8 cellular contexts compared by ENCODE assay signal in the genomic region with DNA sequence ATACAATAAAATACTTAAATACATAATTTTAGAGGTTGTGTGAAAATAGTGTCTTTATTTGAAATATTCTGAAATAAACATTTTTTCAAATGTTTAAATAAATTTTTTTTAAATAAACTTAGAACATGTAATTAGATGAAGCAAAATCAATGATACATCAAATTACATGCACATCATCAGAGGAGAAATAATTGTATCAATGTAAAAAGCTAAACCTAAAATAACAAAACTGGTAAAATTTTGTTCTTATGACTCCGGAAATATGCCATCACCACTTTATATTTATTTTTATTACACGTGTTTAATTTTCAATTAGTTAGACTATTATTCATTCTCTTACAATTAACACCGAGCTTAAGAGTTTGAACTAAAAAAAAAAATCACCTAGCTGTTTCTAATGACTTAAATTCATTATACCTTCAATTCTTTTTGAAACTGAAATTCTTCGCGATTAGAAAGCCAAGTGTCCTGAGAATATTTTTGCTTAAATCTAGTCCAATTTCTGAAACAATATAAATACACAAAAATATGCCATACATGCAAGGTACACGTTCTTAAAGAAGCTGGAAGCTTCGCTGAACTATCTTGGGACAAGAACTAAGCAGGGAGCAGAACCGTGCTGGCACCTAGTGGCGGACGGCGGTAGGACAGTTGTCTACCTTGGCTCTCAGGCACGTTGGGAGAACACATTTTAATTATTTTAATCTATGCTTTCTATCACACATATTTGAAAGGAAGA.
DNase-seq lines count a peak whose midpoint lies in the region; ATAC-seq and TF ChIP-seq lines count a peak whose summit lies in the region.

No MANE protein-coding gene starts in this region.

- intact Hi-C loops in CD4-positive, alpha-beta T cell (cut with DNase I, micrococcal nuclease), result loop anchor here (5.0 to 10.0 kb wide), 2 partner anchors 1057 to 1060 kb away; no protein-coding TSS in a partner anchor
- intact Hi-C loops in dorsolateral prefrontal cortex (cut with DNase I), result no loop called here

- H3K27ac ChIP-seq in CD4-positive, alpha-beta T cell (ENCODE audit: low read depth, low read length), result no peak overlapping the region
- H3K27ac ChIP-seq in dorsolateral prefrontal cortex (no peak overlapping the region), lung (ENCODE audit: low read depth in 1 of 2, low read length in 1 of 2) (no peak overlapping the region)

- H3K9me3 ChIP-seq in CD4-positive, alpha-beta T cell (ENCODE audit: control insufficient read depth, low read length), result no peaks in the 10 kb centered on the region
- no peaks in the 10 kb centered on the region for H3K9me3 ChIP-seq in lung (ENCODE audit: control insufficient read depth in 2 of 2, insufficient read depth in 1 of 2, low read length in 1 of 2)

- no peak overlapping the region for H3K4me3 ChIP-seq in dorsolateral prefrontal cortex
- H3K4me3 ChIP-seq in lung, result no peak overlapping the region

- WGBS in lung, 2 donors, result 11 to 13% methylated on average over 12 of the region's 12 CpGs

- H3K36me3 ChIP-seq in lung (ENCODE audit: control insufficient read depth in 2 of 2, insufficient read depth in 2 of 2, low read length in 2 of 2), result no peaks in the 10 kb centered on the region

- no peak overlapping the region for H3K4me3 Mint-ChIP-seq in CD4-positive, alpha-beta T cell

- ATAC-seq in CD4-positive, alpha-beta T cell (ENCODE audit: poor library complexity), result no peak
- ATAC-seq in HG03280 (IDR thresholded peaks at IDR 0.05; ENCODE audit: unreplicated experiment), result peak; percentile 89
- peak; percentile 79 for ATAC-seq in lung (ENCODE audit: insufficient read depth, low FRiP score)

- no peaks in the 10 kb centered on the region for H3K9me3 Mint-ChIP-seq in CD4-positive, alpha-beta T cell

- H3K27ac Mint-ChIP-seq in CD4-positive, alpha-beta T cell, result no peak overlapping the region

- H3K4me1 ChIP-seq in lung (ENCODE audit: control insufficient read depth in 2 of 2, insufficient read depth in 2 of 2, low read length in 2 of 2), result no peaks in the 10 kb centered on the region

- no peaks in the 10 kb centered on the region for H3K27me3 Mint-ChIP-seq in CD4-positive, alpha-beta T cell

- POLR2A ChIA-PET in CD4-positive, alpha-beta T cell (lab: Charles Lee), result no interaction called here

- TF ChIP-seq CTCF in CD4-positive, alpha-beta T cell (IDR thresholded peaks at IDR 0.05), result peak; percentile 86
- peak; percentile 69 to 97 (median 88) for TF ChIP-seq CTCF in dorsolateral prefrontal cortex (IDR thresholded peaks at IDR 0.05 in 54 of 56, conservative IDR thresholded peaks at IDR 0.05 in 2 of 56; ENCODE audit: low read depth in 1 of 56, partially characterized antibody in 56 of 56)
- peak; percentile 72 for TF ChIP-seq CTCF in lung (IDR thresholded peaks at IDR 0.05; ENCODE audit: control extremely low read depth, extremely low read depth)

- H3K27me3 ChIP-seq in CD4-positive, alpha-beta T cell (ENCODE audit: control insufficient read depth, insufficient read depth, low read length), result no peaks in the 10 kb centered on the region
- H3K27me3 ChIP-seq in dorsolateral prefrontal cortex (peaks cover 0 to 25% (median 0%) of the 10 kb centered on the region in 45 donors), lung (ENCODE audit: control insufficient read depth, insufficient read depth) (no peaks in the 10 kb centered on the region)

- H3K36me3 Mint-ChIP-seq in CD4-positive, alpha-beta T cell (ENCODE audit: low read depth), result no peaks in the 10 kb centered on the region

- CTCF ChIA-PET in CD4-positive, alpha-beta T cell (lab: Charles Lee), result interaction anchor here (1.3 kb wide), 1 partner anchor 8 kb away, joined by 3 read pairs; no protein-coding TSS in a partner anchor

- DNase-seq in CD4-positive, alpha-beta T cell, result peak; percentile 1 to 42 (median 8)
- DNase-seq in GM19240 (ENCODE audit: insufficient read length, low spot score) (peak; percentile 17), NCI-H2227 treated with DMSO at 0.1 percent for 48 hours (lab: John Stamatoyannopoulos, UW) (peak; percentile 62), dorsolateral prefrontal cortex (peak; percentile 31 to 84 (median 70)), lung (ENCODE audit: low spot score) (peak; percentile 66)
- peak; percentile 62 for DNase-seq in activated CD4-positive, CD25-positive, alpha-beta regulatory T cell treated with anti-CD3 and anti-CD28 coated beads, Interleukin-2, amount 50 U/mL, for 72 hours
- peak; percentile 16 to 28 for DNase-seq in stimulated activated CD8-positive, alpha-beta memory T cell treated with anti-CD3 and anti-CD28 coated beads, Interleukin-15, amount 100 ng/mL, for 48 hours (ENCODE audit: low read depth in 2 of 2)

- no peaks in the 10 kb centered on the region for H3K4me1 Mint-ChIP-seq in CD4-positive, alpha-beta T cell (ENCODE audit: low read depth)

Comparison
In these comparisons a context has a peak if more than half of its experiments do, and no peak if none do; other contexts are left out.
1. DNase-seq: peak in every context shown above with its lines; median percentile 70 in dorsolateral prefrontal cortex; 66 in lung; 62 in NCI-H2227 treated with DMSO at 0.1 percent for 48 hours; 62 in activated CD4-positive, CD25-positive, alpha-beta regulatory T cell treated with anti-CD3 and anti-CD28 coated beads, Interleukin-2, amount 50 U/mL, for 72 hours; 22 in stimulated activated CD8-positive, alpha-beta memory T cell treated with anti-CD3 and anti-CD28 coated beads, Interleukin-15, amount 100 ng/mL, for 48 hours; 17 in GM19240; 8 in CD4-positive, alpha-beta T cell.
2. intact Hi-C loops: an anchor here in CD4-positive, alpha-beta T cell (5.0 to 10.0 kb wide); none called in dorsolateral prefrontal cortex.